In the genomic region with DNA sequence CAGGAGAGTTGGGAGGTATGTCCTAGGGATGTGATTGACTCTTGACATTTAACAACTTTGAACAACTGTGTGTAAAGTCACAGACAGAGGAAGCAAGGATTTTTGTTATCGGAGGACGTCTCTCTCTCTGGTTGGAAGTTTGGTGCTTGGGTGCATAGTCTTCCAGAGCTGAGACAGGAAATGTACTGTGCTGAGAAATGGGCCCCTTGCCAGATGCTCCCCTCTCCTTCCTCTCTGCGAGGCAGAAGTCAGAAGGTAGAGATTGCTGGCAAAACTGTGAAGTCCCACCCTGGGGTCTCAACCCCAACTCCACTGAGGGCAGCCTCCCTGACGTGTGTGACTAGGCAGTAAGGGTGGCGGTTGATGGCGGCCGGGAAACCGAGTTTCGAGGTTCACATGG, we compare ENCODE assay signal across 33 cellular contexts.
"Had no signal": no experiment of that assay in that cellular context is flagged by ENCODE, and none has a peak within 500 bp of the region (broad histone marks: within the 10 kb centered on the region; RNA-seq: fewer than 3 reads in every experiment).

No MANE protein-coding gene starts in this region.

- H3K27me3 ChIP-seq: MG63, SJCRH30 had no signal

- FAIRE-seq: RCC 7860 had no signal

- H3K4me1 ChIP-seq: SJCRH30 had no signal

- H3K27ac ChIP-seq: PC-9, RWPE1, SJCRH30, SK-N-MC had no signal

- H3K9me3 ChIP-seq: MG63, SJCRH30 had no signal

- H3K4me2 ChIP-seq: PC-9 had no signal

- ATAC-seq: Panc1, Right ventricle myocardium inferior, SK-N-SH treated with all-trans-retinoic acid at 6 μM for 48 hours had no signal

- H3K4me3 ChIP-seq: MG63, PC-9, SJCRH30, SK-N-MC had no signal

- H2AFZ ChIP-seq: PC-9 had no signal

- DNase-seq: Kasumi-1, MG63, NCI-H1048, NCI-H1092 treated with DMSO at 0.1 percent for 48 hours, NCI-H1105 treated with DMSO at 0.1 percent for 48 hours, NCI-H1417, NCI-H1436, NCI-H146, NCI-H1694, NCI-H187, NCI-H1930, NCI-H2029 treated with DMSO at 0.1 percent for 48 hours, NCI-H2081 treated with DMSO at 0.1 percent for 48 hours, NCI-H2107, NCI-H2171, NCI-H226, NCI-H446 treated with DMSO at 0.1 percent for 48 hours, NCI-H510A, NCI-H524, NCI-H526, NCI-H69, NCI-H748 treated with DMSO at 0.1 percent for 48 hours, NCI-H82, PC-9, SHP77, SIG-M5, SJCRH30 had no signal
